In the genomic region with DNA sequence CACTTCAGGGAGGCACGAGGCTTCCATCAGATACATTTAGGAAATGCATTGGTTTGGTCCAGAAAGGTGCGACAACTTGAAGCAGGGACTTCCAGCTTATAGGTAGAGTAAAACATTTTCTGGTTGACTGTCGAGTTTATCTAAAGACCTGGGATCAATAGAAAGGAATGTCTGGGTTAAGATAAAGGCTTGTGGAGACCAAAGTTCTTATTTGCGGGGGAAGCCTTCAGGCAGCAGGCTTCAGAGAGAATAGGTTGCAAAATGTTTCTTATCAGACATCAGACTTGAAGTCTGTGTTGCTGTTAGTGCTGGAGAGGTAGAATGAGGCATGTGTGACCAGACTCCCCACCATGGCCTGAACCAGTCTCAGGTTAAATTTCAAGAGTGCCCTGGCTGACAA, we compare ENCODE assay signal across 25 cellular contexts.
DNase-seq lines count a peak whose midpoint lies in the region; ATAC-seq, FAIRE-seq and TF ChIP-seq lines count a peak whose summit lies in the region.
"Had no signal": no experiment of that assay in that cellular context is flagged by ENCODE, and none has a peak within 500 bp of the region (broad histone marks: within the 10 kb centered on the region; RNA-seq: fewer than 3 reads in every experiment).

No MANE protein-coding gene starts in this region.

- no peak overlapping the region for H3K4me2 ChIP-seq in HepG2 (ENCODE audit: low read depth, low read length)
- H3K4me2 ChIP-seq: BLaER1 had no signal

- in situ Hi-C loops in HepG2 (cut with HindIII; ENCODE audit: extremely low pct_ligation_motif_present, low pct_unique_long_range_greater_than_20kb) = no loop called here

- no peaks in the 10 kb centered on the region for H3K36me3 Mint-ChIP-seq in endodermal cell (ENCODE audit: low read depth)
- no peaks in the 10 kb centered on the region for H3K36me3 Mint-ChIP-seq in nephron progenitor cell (ENCODE audit: low read depth)
- H3K36me3 Mint-ChIP-seq: CD4-positive, CD25-positive, alpha-beta regulatory T cell; CD8-positive, alpha-beta T cell had no signal

- H3K4me3 ChIP-seq in HepG2 (replicated peaks in 1 of 3; ENCODE audit: insufficient read depth in 1 of 3, low read depth in 2 of 3, low read length in 3 of 3) (no peak overlapping the region), right lobe of liver (no peak overlapping the region), endodermal cell (ENCODE audit: low read length) (peak overlapping the region; percentile 4)
- H3K4me3 ChIP-seq: BLaER1, GM23248 had no signal

- peaks cover 10% of the 10 kb centered on the region for H3K4me1 ChIP-seq in HepG2 (ENCODE audit: insufficient read depth, low read length)
- H3K4me1 ChIP-seq in right lobe of liver = no peaks in the 10 kb centered on the region
- no peaks in the 10 kb centered on the region for H3K4me1 ChIP-seq in endodermal cell (ENCODE audit: control insufficient read depth, insufficient read depth, low read length)
- H3K4me1 ChIP-seq: BLaER1 had no signal

- TF ChIP-seq POLR2A in HepG2 (IDR thresholded peaks at IDR 0.05; ENCODE audit: insufficient read depth in 1 of 2, low read depth in 2 of 2, low read length in 2 of 2) = no peak
- no peak for TF ChIP-seq POLR2A in right lobe of liver (IDR thresholded peaks at IDR 0.05)

- peak; percentile 3 for DNase-seq in HepG2 (ENCODE audit: low spot score)
- DNase-seq in right lobe of liver = no peak
- no peak for DNase-seq in endodermal cell
- DNase-seq in nephron progenitor cell = no peak
- no peak for DNase-seq in NCI-H446 treated with DMSO at 0.1 percent for 48 hours (lab: John Stamatoyannopoulos, UW)
- DNase-seq in hepatic stellate cell (ENCODE audit: low spot score) = no peak
- DNase-seq in NAMALWA (ENCODE audit: low spot score) = no peak
- DNase-seq: CD4-positive, CD25-positive, alpha-beta regulatory T cell; CD8-positive, alpha-beta T cell; DMS 273 treated with DMSO at 0.1 percent for 48 hours; DMS79; EL; GF-D8; GM23248; H9; HFFc6 had no signal

- no peak for ATAC-seq in HepG2
- no peak for ATAC-seq in right lobe of liver
- ATAC-seq in GM19452 (IDR thresholded peaks at IDR 0.05; ENCODE audit: unreplicated experiment) = no peak
- ATAC-seq: CD8-positive, alpha-beta T cell had no signal

- H3K4me3 Mint-ChIP-seq in endodermal cell (no peak overlapping the region), nephron progenitor cell (no peak overlapping the region)
- H3K4me3 Mint-ChIP-seq: B cell; CD4-positive, CD25-positive, alpha-beta regulatory T cell; CD8-positive, alpha-beta T cell; H9; HFFc6 had no signal

- H3K4me1 Mint-ChIP-seq in endodermal cell (peaks cover 9% of the 10 kb centered on the region), nephron progenitor cell (no peaks in the 10 kb centered on the region)
- H3K4me1 Mint-ChIP-seq: B cell; CD4-positive, CD25-positive, alpha-beta regulatory T cell; H9 had no signal

- H3K27ac ChIP-seq in HepG2 (ENCODE audit: extremely low read length, insufficient read depth, low read length) = no peak overlapping the region
- H3K27ac ChIP-seq in right lobe of liver = no peak overlapping the region
- H3K27ac ChIP-seq in endodermal cell (ENCODE audit: low read depth, low read length) = no peak overlapping the region
- H3K27ac ChIP-seq: 22Rv1, BLaER1, C4-2B, GM23248 had no signal

- H3K36me3 ChIP-seq in HepG2 (replicated peaks in 1 of 2; ENCODE audit: control insufficient read depth in 1 of 2, insufficient read depth in 2 of 2, low read length in 2 of 2) (no peaks in the 10 kb centered on the region), right lobe of liver (no peaks in the 10 kb centered on the region), endodermal cell (ENCODE audit: control insufficient read depth, insufficient read depth, low read length) (no peaks in the 10 kb centered on the region)
- H3K36me3 ChIP-seq: BLaER1 had no signal

- H4K20me1 ChIP-seq in HepG2 (ENCODE audit: insufficient read depth, low read length) = no peaks in the 10 kb centered on the region
- H4K20me1 ChIP-seq: BLaER1 had no signal

- no peaks in the 10 kb centered on the region; a peak in 2 of 5 replicates for H3K27me3 ChIP-seq in HepG2 (ENCODE audit: control insufficient read depth in 1 of 2, insufficient read depth in 2 of 2, low read length in 2 of 2)
- no peaks in the 10 kb centered on the region for H3K27me3 ChIP-seq in right lobe of liver
- H3K27me3 ChIP-seq in endodermal cell (ENCODE audit: control insufficient read depth, insufficient read depth, low read length, poor library complexity, severe bottlenecking) = no peaks in the 10 kb centered on the region
- H3K27me3 ChIP-seq: BLaER1 had no signal

- intact Hi-C loops in HepG2 (cut with micrococcal nuclease; ENCODE audit: unreplicated experiment) (no loop called here), right lobe of liver (cut with DNase I) (no loop called here)

- no peaks in the 10 kb centered on the region for H3K27me3 Mint-ChIP-seq in endodermal cell (ENCODE audit: insufficient read depth)
- H3K27me3 Mint-ChIP-seq in nephron progenitor cell (ENCODE audit: low read depth, poor library complexity) = peaks cover 7% of the 10 kb centered on the region
- H3K27me3 Mint-ChIP-seq: B cell; CD4-positive, CD25-positive, alpha-beta regulatory T cell had no signal

- peaks cover 26% of the 10 kb centered on the region for H3K9me3 Mint-ChIP-seq in endodermal cell
- H3K9me3 Mint-ChIP-seq in nephron progenitor cell = peaks cover 9% of the 10 kb centered on the region

- WGBS in HepG2 (ENCODE audit: low lambda C conversion rate) = 10% methylated on average over 4 of the region's 4 CpGs
- WGBS in right lobe of liver (ENCODE audit: insufficient coverage, low coverage, low lambda C conversion rate, missing lambda C conversion rate) = 18% methylated on average over 4 of the region's 4 CpGs
- 62 to 75% methylated on average over 3 to 4 of the region's 4 CpGs for WGBS in endodermal cell (ENCODE audit: insufficient coverage in 1 of 2, insufficient read length in 1 of 2), 2 experiments

- no peak overlapping the region for H2AFZ ChIP-seq in HepG2 (ENCODE audit: low read length)
- H2AFZ ChIP-seq: GM23248 had no signal

- no peaks in the 10 kb centered on the region for H3K79me2 ChIP-seq in HepG2 (ENCODE audit: insufficient read depth, low read length)

- no peak for FAIRE-seq in HepG2 (lab: Jason Lieb, UNC)
- FAIRE-seq: A204.1, D721Med, GM12891, GM18507 had no signal

- TF ChIP-seq CTCF in HepG2 (CRISPR knock-in tag; IDR thresholded peaks at IDR 0.05) (no peak), right lobe of liver (IDR thresholded peaks at IDR 0.05) (no peak), endodermal cell (conservative IDR thresholded peaks at IDR 0.05) (no peak), nephron progenitor cell (IDR thresholded peaks at IDR 0.05) (no peak)

- H3K9ac ChIP-seq in HepG2 (ENCODE audit: insufficient read depth, low read depth, low read length) = no peak overlapping the region
- H3K9ac ChIP-seq in endodermal cell (ENCODE audit: extremely low read depth, low read length, poor library complexity, severe bottlenecking) = no peak overlapping the region
- H3K9ac ChIP-seq: BLaER1, GM23248 had no signal

- POLR2A ChIA-PET in HepG2 (lab: Yijun Ruan, JAX) = no interaction called here

- TF ChIP-seq RAD21 in HepG2 (CRISPR knock-in tag; IDR thresholded peaks at IDR 0.05) = no peak

- no peak for TF ChIP-seq EP300 in HepG2 (IDR thresholded peaks at IDR 0.05; ENCODE audit: low read depth in 2 of 2, low read length in 2 of 2)
- TF ChIP-seq EP300 in HepG2 (CRISPR knock-in tag; IDR thresholded peaks at IDR 0.05; ENCODE audit: borderline replicate concordance) = no peak

- CTCF ChIA-PET in HepG2 (lab: Yijun Ruan, JAX; ENCODE audit: low intra/inter-chr PET ratio, low total read pairs) = no interaction called here

- peak overlapping the region; percentile 74 for H3K27ac Mint-ChIP-seq in endodermal cell
- peak overlapping the region; percentile 79 for H3K27ac Mint-ChIP-seq in nephron progenitor cell
- H3K27ac Mint-ChIP-seq: B cell; CD4-positive, CD25-positive, alpha-beta regulatory T cell; CD8-positive, alpha-beta T cell; H9; HFFc6 had no signal

- H3K9me3 ChIP-seq in HepG2 (ENCODE audit: low read length) (peaks cover 5% of the 10 kb centered on the region), right lobe of liver (no peaks in the 10 kb centered on the region), endodermal cell (ENCODE audit: control insufficient read depth, low read length) (peaks cover 42% of the 10 kb centered on the region)
- H3K9me3 ChIP-seq: BLaER1 had no signal

- BruUV-seq in HepG2 (replicated peaks; lab: Mats Ljungman, UMichigan) = no TSS peak

TF ChIP-seq in HepG2, 621 proteins besides CTCF, POLR2A, EP300 and RAD21 (continues in another document):
- TF ChIP-seq, protein P1, sequence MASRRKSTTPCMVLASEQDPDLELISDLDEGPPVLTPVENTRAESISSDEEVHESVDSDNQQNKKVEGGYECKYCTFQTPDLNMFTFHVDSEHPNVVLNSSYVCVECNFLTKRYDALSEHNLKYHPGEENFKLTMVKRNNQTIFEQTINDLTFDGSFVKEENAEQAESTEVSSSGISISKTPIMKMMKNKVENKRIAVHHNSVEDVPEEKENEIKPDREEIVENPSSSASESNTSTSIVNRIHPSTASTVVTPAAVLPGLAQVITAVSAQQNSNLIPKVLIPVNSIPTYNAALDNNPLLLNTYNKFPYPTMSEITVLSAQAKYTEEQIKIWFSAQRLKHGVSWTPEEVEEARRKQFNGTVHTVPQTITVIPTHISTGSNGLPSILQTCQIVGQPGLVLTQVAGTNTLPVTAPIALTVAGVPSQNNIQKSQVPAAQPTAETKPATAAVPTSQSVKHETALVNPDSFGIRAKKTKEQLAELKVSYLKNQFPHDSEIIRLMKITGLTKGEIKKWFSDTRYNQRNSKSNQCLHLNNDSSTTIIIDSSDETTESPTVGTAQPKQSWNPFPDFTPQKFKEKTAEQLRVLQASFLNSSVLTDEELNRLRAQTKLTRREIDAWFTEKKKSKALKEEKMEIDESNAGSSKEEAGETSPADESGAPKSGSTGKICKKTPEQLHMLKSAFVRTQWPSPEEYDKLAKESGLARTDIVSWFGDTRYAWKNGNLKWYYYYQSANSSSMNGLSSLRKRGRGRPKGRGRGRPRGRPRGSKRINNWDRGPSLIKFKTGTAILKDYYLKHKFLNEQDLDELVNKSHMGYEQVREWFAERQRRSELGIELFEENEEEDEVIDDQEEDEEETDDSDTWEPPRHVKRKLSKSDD (CRISPR knock-in tag; IDR thresholded peaks at IDR 0.05; ENCODE audit: low read depth) = no peak
- TF ChIP-seq ELF3 (CRISPR knock-in tag; IDR thresholded peaks at IDR 0.05) (no peak), THYN1 (CRISPR knock-in tag; IDR thresholded peaks at IDR 0.05; ENCODE audit: borderline replicate concordance, low read depth) (no peak), ZNF772 (CRISPR knock-in tag; IDR thresholded peaks at IDR 0.05) (no peak), ZNF616 (CRISPR knock-in tag; IDR thresholded peaks at IDR 0.05; ENCODE audit: low read depth) (no peak)
